17 cellular contexts compared by ENCODE assay signal in the genomic region with DNA sequence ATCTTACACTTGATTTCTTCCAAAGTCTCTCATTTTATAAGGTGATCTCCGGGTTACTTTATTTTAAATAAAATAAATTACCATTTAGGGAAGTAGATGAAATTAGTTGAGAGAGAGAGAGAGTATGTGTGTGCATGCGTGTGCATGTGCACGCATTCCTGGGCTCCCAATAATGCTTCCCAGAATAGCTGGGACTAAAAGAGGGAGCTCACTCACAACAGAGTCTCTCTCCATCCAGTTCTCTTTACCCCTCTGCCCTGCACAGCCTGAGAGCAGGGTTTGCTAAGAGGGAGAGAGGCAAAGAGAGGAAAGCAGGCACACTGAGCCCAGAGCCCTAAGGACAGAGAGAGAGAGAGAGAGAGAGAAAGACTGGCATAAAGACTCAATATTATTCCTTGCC.
"Had no signal": no experiment of that assay in that cellular context is flagged by ENCODE, and none has a peak within 500 bp of the region (broad histone marks: within the 10 kb centered on the region; RNA-seq: fewer than 3 reads in every experiment).

No MANE protein-coding gene starts in this region.

- H3K9me3 ChIP-seq: SK-N-SH had no signal

- H3K9ac ChIP-seq: SK-N-SH had no signal

- H3K4me2 ChIP-seq: SK-N-SH had no signal

- DNase-seq: KBM-7, NCI-H1092, NCI-H1105 treated with DMSO at 0.1 percent for 48 hours, NCI-H1417 treated with DMSO at 0.1 percent for 48 hours, NCI-H146, NCI-H1694 treated with DMSO at 0.1 percent for 48 hours, NCI-H1930, NCI-H2081, NCI-H2107, NCI-H2227 treated with DMSO at 0.1 percent for 48 hours, NCI-H524, NCI-H526 treated with DMSO at 0.1 percent for 48 hours, NCI-H774, RPMI8226, SHP77, SK-N-SH had no signal

- FAIRE-seq: RCC 7860 had no signal
